9 cellular contexts compared by ENCODE assay signal in the genomic region with DNA sequence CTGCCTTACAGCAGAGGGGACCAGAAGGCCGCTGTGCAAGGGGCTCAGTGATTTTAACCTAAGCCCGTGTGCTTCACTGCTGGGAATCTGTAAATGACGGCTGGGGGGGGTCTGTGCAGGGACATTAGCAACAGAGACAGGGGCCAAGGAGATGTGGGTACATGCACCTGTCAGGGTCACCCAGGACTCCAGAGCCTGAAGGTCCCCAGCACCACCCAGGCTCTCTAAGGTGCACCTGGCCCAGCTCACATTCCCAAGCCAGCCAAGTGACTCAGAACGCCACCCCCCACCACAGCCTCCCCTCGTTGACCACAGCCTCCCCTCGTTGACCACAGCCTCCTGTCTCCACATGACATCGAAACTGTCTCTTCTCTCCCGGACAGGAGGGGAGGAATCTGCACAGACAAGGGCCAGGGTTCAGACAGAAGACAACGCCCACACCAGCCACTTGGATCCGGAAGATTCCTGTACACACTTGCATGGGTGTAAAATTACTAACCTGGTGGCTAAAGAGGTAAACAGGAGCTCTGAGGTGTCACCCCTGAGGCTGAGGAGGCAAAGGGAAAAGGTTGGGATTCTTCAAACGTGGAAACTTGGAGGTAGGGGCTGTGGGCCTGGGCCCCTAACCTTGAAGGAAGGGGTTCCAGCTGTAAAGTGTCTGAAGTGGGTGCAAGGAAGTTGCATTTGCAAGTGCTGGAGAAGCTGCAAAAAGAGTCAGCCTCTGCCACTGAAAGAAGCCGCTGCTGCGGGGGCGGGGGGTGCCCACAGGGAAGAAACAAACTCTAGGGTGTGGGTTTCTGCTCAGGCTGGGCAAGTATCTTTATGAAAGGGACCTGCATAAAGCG. TPM values are rescaled to one million over a fixed set of nuclear protein-coding genes. Genes with fewer than 3 reads are reported as not detected.
A peak's percentile ranks its signal among the peaks of the same experiment; 100 is the strongest.
DNase-seq lines count a peak whose midpoint lies in the region; ATAC-seq, FAIRE-seq and TF ChIP-seq lines count a peak whose summit lies in the region.
"Had no signal": no experiment of that assay in that cellular context is flagged by ENCODE, and none has a peak within 500 bp of the region (broad histone marks: within the 10 kb centered on the region; RNA-seq: fewer than 3 reads in every experiment).

No MANE protein-coding gene starts in this region.

- no peaks in the 10 kb centered on the region for H4K20me1 ChIP-seq in GM12878 (ENCODE audit: control insufficient read depth, insufficient read depth)

- TF ChIP-seq POLR2A in GM12878 (IDR thresholded peaks at IDR 0.05; ENCODE audit: low read depth, low read length): no peak

- ATAC-seq in GM12878 (peak; percentile 63), GM19328 (IDR thresholded peaks at IDR 0.05; ENCODE audit: unreplicated experiment) (no peak), HG03439 (IDR thresholded peaks at IDR 0.05; ENCODE audit: unreplicated experiment) (no peak)

- no peak for TF ChIP-seq RAD21 in GM12878 (IDR thresholded peaks at IDR 0.05; ENCODE audit: insufficient read depth, low read depth, low read length)

- no peak overlapping the region for H3K4me3 ChIP-seq in GM12878

- TF ChIP-seq CTCF in GM13977 (IDR thresholded peaks at IDR 0.05; ENCODE audit: extremely low read depth, insufficient read depth, missing control alignments) (no peak), GM12878 (IDR thresholded peaks at IDR 0.05 in 2 of 3, conservative IDR thresholded peaks at IDR 0.05 in 1 of 3; ENCODE audit: control insufficient read depth in 2 of 3, extremely low read depth in 1 of 3, insufficient read depth in 1 of 3, low read depth in 3 of 3, low read length in 3 of 3) (no peak)

- no peak overlapping the region for H3K9ac ChIP-seq in GM12878 (ENCODE audit: control insufficient read depth, insufficient read depth, low read length)

- POLR2A ChIA-PET in GM12878 (lab: Charles Lee): no interaction called here

- H3K79me2 ChIP-seq in GM12878 (ENCODE audit: control insufficient read depth, insufficient read depth, low read length): no peaks in the 10 kb centered on the region

- no peak for TF ChIP-seq EP300 in GM12878 (IDR thresholded peaks at IDR 0.05; ENCODE audit: borderline replicate concordance in 1 of 2, control insufficient read depth in 1 of 2, low read depth in 2 of 2, low read length in 2 of 2)

- WGBS in GM12878 (ENCODE audit: insufficient coverage, insufficient replicate concordance, low lambda C conversion rate, missing lambda C conversion rate): 14% methylated on average over 15 of the region's 15 CpGs

- H3K4me1 ChIP-seq in GM12878 (ENCODE audit: control insufficient read depth, insufficient read depth, low read length): peaks cover 13% of the 10 kb centered on the region

- H3K36me3 ChIP-seq in GM12878 (ENCODE audit: control insufficient read depth in 2 of 2, insufficient read depth in 2 of 2, low read length in 1 of 2): no peaks in the 10 kb centered on the region

- no TSS peak for BruUV-seq in GM12878 (replicated peaks; lab: Mats Ljungman, UMichigan)

- no peak overlapping the region for H2AFZ ChIP-seq in GM12878 (ENCODE audit: control insufficient read depth, low read depth, low read length)

- FAIRE-seq in RCC 7860 (lab: Jason Lieb, UNC) (peak; percentile 91), GM12878 (lab: Jason Lieb, UNC) (peak; percentile 27)

- peaks cover 3 to 6% of the 10 kb centered on the region in 2 experiments; a peak in 3 of 4 replicates for H3K27me3 ChIP-seq in GM12878 (replicated peaks in 1 of 2; ENCODE audit: control insufficient read depth in 2 of 2, insufficient read depth in 2 of 2, low read length in 1 of 2)

- RAD21 ChIA-PET in GM12878 (lab: Charles Lee; ENCODE audit: unreplicated experiment): interaction anchor here (1.4 kb wide), 2 partner anchors 71 to 108 kb away, joined by 5 to 6 read pairs; no protein-coding TSS in a partner anchor

- in situ Hi-C loops in GM13977 (cut with MboI; ENCODE audit: low pct_unique_long_range_greater_than_20kb, low sequenced_read_pairs, unreplicated experiment) (no loop called here), GM12878 (cut with MboI) (no loop called here)

- DNase-seq in GM13977 (ENCODE audit: low spot score) (peak; percentile 64), RCC 7860 (ENCODE audit: low spot score) (peak; percentile 91), GM12878 (ENCODE audit: low read depth, low spot score) (peak; percentile 2), epidermal melanocyte (ENCODE audit: insufficient read length, low spot score) (no peak), NCI-H2029 treated with DMSO at 0.1 percent for 48 hours (lab: John Stamatoyannopoulos, UW) (no peak)
- DNase-seq in stimulated activated CD4-positive, alpha-beta T cell treated with anti-CD3 and anti-CD28 coated beads, Interleukin-15, amount 100 ng/mL, for 24 hours: peak; percentile 86

- peak overlapping the region; percentile 11; the same call in 1 of the 2 replicates for H3K4me2 ChIP-seq in GM12878 (ENCODE audit: control insufficient read depth, insufficient read depth)

- SMC1A ChIA-PET in GM12878 (lab: Charles Lee; ENCODE audit: uncharacterized antibody, unreplicated experiment): no interaction called here

- intact Hi-C loops in GM12878 (cut with micrococcal nuclease; ENCODE audit: unreplicated experiment): no loop called here

- H3K27ac ChIP-seq in GM12878 (ENCODE audit: control insufficient read depth, insufficient read depth): no peak overlapping the region

- CTCF ChIA-PET in GM12878 (lab: Yijun Ruan, JAX): no interaction called here

- no peaks in the 10 kb centered on the region; the same call in 2 of the 3 replicates for H3K9me3 ChIP-seq in GM12878 (replicated peaks; ENCODE audit: control insufficient read depth, insufficient read depth, low read length)

TF ChIP-seq in GM12878, 131 proteins besides CTCF, POLR2A, EP300 and RAD21 (continues in another document):
- TF ChIP-seq MXI1 (IDR thresholded peaks at IDR 0.05; ENCODE audit: low read depth, low read length) (no peak), POLR2AphosphoS5 (IDR thresholded peaks at IDR 0.05; ENCODE audit: low read length) (no peak), JUNB (IDR thresholded peaks at IDR 0.05) (no peak), NFIC (IDR thresholded peaks at IDR 0.05; ENCODE audit: low read depth, low read length) (0 out of 2 replicates have a peak, but pooled peaks have one; percentile 31), EED (IDR thresholded peaks at IDR 0.05; ENCODE audit: low read depth) (0 out of 2 replicates have a peak, but pooled peaks have one; percentile 13), KDM1A (IDR thresholded peaks at IDR 0.05; ENCODE audit: borderline replicate concordance) (no peak)
- TF ChIP-seq, protein P1, sequence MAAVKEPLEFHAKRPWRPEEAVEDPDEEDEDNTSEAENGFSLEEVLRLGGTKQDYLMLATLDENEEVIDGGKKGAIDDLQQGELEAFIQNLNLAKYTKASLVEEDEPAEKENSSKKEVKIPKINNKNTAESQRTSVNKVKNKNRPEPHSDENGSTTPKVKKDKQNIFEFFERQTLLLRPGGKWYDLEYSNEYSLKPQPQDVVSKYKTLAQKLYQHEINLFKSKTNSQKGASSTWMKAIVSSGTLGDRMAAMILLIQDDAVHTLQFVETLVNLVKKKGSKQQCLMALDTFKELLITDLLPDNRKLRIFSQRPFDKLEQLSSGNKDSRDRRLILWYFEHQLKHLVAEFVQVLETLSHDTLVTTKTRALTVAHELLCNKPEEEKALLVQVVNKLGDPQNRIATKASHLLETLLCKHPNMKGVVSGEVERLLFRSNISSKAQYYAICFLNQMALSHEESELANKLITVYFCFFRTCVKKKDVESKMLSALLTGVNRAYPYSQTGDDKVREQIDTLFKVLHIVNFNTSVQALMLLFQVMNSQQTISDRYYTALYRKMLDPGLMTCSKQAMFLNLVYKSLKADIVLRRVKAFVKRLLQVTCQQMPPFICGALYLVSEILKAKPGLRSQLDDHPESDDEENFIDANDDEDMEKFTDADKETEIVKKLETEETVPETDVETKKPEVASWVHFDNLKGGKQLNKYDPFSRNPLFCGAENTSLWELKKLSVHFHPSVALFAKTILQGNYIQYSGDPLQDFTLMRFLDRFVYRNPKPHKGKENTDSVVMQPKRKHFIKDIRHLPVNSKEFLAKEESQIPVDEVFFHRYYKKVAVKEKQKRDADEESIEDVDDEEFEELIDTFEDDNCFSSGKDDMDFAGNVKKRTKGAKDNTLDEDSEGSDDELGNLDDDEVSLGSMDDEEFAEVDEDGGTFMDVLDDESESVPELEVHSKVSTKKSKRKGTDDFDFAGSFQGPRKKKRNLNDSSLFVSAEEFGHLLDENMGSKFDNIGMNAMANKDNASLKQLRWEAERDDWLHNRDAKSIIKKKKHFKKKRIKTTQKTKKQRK (IDR thresholded peaks at IDR 0.05; ENCODE audit: low read depth, low read length): no peak

RNA-seq across cellular contexts. Expression of a gene that starts 27.0 kb away (rescaled TPM):
- total RNA-seq in GM12878 (2013; cell fraction: nucleolus; rRNA removed): not detected in 2 replicates
- total RNA-seq in GM12878 (2014; rRNA removed) (not detected in 2 replicates), GM12878 (2014; rRNA removed; fragmentation: Illumina TruSeq; extraction: Trizol) (not detected in 2 replicates), GM12878 (2021) (not detected in 2 replicates)
- not detected for polyA plus RNA-seq in GM12878 (2011; ENCODE audit: low read depth)
- polyA plus RNA-seq in GM12878 (2011; rRNA removed) (not detected in 2 replicates), GM12878 (2014; fragmentation: Illumina TruSeq; extraction: Trizol) (not detected in 2 replicates), GM12878 (2014; fragmentation: Nextera tagmentation; extraction: Ambion mirVana) (not detected), GM12878 (2014; rRNA removed) (not detected in 2 replicates), GM12878 (2016; fragmentation: Nextera tagmentation; extraction: Ambion mirVana) (not detected)
- not detected in 2 replicates for polyA plus RNA-seq in GM12878 (2011; cell fraction: cytosol; rRNA removed)
- not detected in 2 replicates for polyA plus RNA-seq in GM12878 (2011; cell fraction: nucleus; rRNA removed)
- not detected in 2 replicates for polyA plus RNA-seq in GM12878 (2012)
- polyA minus RNA-seq in GM12878 (2011; rRNA and poly(A)+ RNA removed): not detected in 2 replicates
- not detected in 2 replicates for polyA minus RNA-seq in GM12878 (2011; cell fraction: cytosol; rRNA and poly(A)+ RNA removed)
- polyA minus RNA-seq in GM12878 (2011; cell fraction: nucleus; rRNA and poly(A)+ RNA removed): not detected in 2 replicates
- total RNA-seq: dermis microvascular lymphatic vessel endothelial cell had no signal

RNA-seq across cellular contexts. Expression of a gene that starts 52.4 kb away (rescaled TPM):
- not detected in 2 replicates for total RNA-seq in GM12878 (2013; cell fraction: nucleolus; rRNA removed)
- total RNA-seq in GM12878 (2014; rRNA removed) (not detected in 2 replicates), GM12878 (2014; rRNA removed; fragmentation: Illumina TruSeq; extraction: Trizol) (not detected in 2 replicates), GM12878 (2021) (not detected in 2 replicates)
- not detected for polyA plus RNA-seq in GM12878 (2011; ENCODE audit: low read depth)
- polyA plus RNA-seq in GM12878 (2011; rRNA removed) (not detected in 2 replicates), GM12878 (2014; fragmentation: Illumina TruSeq; extraction: Trizol) (not detected in 2 replicates), GM12878 (2014; fragmentation: Nextera tagmentation; extraction: Ambion mirVana) (not detected), GM12878 (2014; rRNA removed) (not detected in 2 replicates), GM12878 (2016; fragmentation: Nextera tagmentation; extraction: Ambion mirVana) (not detected)
- polyA plus RNA-seq in GM12878 (2011; cell fraction: cytosol; rRNA removed): not detected in 2 replicates
- not detected in 2 replicates for polyA plus RNA-seq in GM12878 (2011; cell fraction: nucleus; rRNA removed)
- not detected in 2 replicates for polyA plus RNA-seq in GM12878 (2012)
- polyA minus RNA-seq in GM12878 (2011; rRNA and poly(A)+ RNA removed): not detected in 2 replicates
- polyA minus RNA-seq in GM12878 (2011; cell fraction: cytosol; rRNA and poly(A)+ RNA removed): not detected in 2 replicates
- polyA minus RNA-seq in GM12878 (2011; cell fraction: nucleus; rRNA and poly(A)+ RNA removed): not detected in 2 replicates
- total RNA-seq: dermis microvascular lymphatic vessel endothelial cell had no signal

Comparison
In these comparisons a context has a peak if more than half of its experiments do, and no peak if none do; other contexts are left out.
1. DNase-seq: peak in GM13977 (single experiment), RCC 7860 (single experiment), GM12878 (single experiment) and stimulated activated CD4-positive, alpha-beta T cell treated with anti-CD3 and anti-CD28 coated beads, Interleukin-15, amount 100 ng/mL, for 24 hours (single experiment); none in epidermal melanocyte (single experiment) and NCI-H2029 treated with DMSO at 0.1 percent for 48 hours (single experiment).